ENCODE assay signal across 8 cellular contexts in genomic region chr2:74147729-74148456, GRCh38. TPM values are rescaled to one million over a fixed set of nuclear protein-coding genes. Genes with fewer than 3 reads are reported as not detected.
DNase-seq lines count a peak whose midpoint lies in the region; ATAC-seq lines count a peak whose summit lies in the region.

Gene BOLA3 (minus strand): TSS chr2:74147912. CDS start chr2:74147874, 38 bp downstream.

- peak within 1 kb of the TSS; percentile 94 for H3K9ac ChIP-seq in mesendoderm (ENCODE audit: low read length)

- H3K4me2 ChIP-seq in mesendoderm (ENCODE audit: low read length) = peak within 1 kb of the TSS; percentile 98

- peaks cover 0 to 2% (median 0%) of the 10 kb centered on the region in 8 donors for H3K9me3 Mint-ChIP-seq in CD4-positive, alpha-beta memory T cell
- no peaks in the 10 kb centered on the region for H3K9me3 Mint-ChIP-seq in activated CD8-positive, alpha-beta T cell treated with anti-CD3 and anti-CD28 coated beads, Interleukin-2, amount 10 ng/mL, durations not matched to agents 7 days and 5 days (ENCODE audit: insufficient read depth)
- no peaks in the 10 kb centered on the region for H3K9me3 Mint-ChIP-seq in effector memory CD8-positive, alpha-beta T cell

- H3K79me1 ChIP-seq in mesendoderm (ENCODE audit: low read length) = peaks cover 9% of the 10 kb centered on the region

- POLR2A ChIA-PET in CD4-positive, alpha-beta memory T cell (lab: Charles Lee; ENCODE audit: partially characterized antibody) = interaction anchor here (0.6 to 3.2 kb wide), 10 partner anchors 11 to 322 kb away, joined by 3 to 23 read pairs (median 4); partner anchors contain the start of genes DGUOK, MOB1A, MTHFD2 and STAMBP
- POLR2A ChIA-PET in activated CD8-positive, alpha-beta T cell treated with anti-CD3 and anti-CD28 coated beads, Interleukin-2, amount 10 ng/mL, durations not matched to agents 7 days and 5 days (lab: Charles Lee) = interaction anchor here (0.5 to 6.4 kb wide), 12 partner anchors 11 to 382 kb away, joined by 3 to 47 read pairs (median 3); partner anchors contain the start of genes AUP1, HTRA2, MOB1A and MTHFD2

- no peaks in the 10 kb centered on the region for H3K27me3 Mint-ChIP-seq in CD4-positive, alpha-beta memory T cell
- no peaks in the 10 kb centered on the region for H3K27me3 Mint-ChIP-seq in activated CD8-positive, alpha-beta T cell treated with anti-CD3 and anti-CD28 coated beads, Interleukin-2, amount 10 ng/mL, durations not matched to agents 7 days and 5 days (ENCODE audit: low read depth)
- H3K27me3 Mint-ChIP-seq in effector memory CD8-positive, alpha-beta T cell = no peaks in the 10 kb centered on the region

- peak within 1 kb of the TSS; percentile 59 for H3K27ac ChIP-seq in CD4-positive, alpha-beta memory T cell (ENCODE audit: low read depth, low read length)
- H3K27ac ChIP-seq in mesendoderm (ENCODE audit: low read depth, low read length) = no peak within 1 kb of the TSS

- peak within 1 kb of the TSS; percentile 29 for H3K23ac ChIP-seq in mesendoderm (ENCODE audit: low read length)

- ATAC-seq in GM19351 (IDR thresholded peaks at IDR 0.05; ENCODE audit: unreplicated experiment) (peak; percentile 88), HG03521 (IDR thresholded peaks at IDR 0.05; ENCODE audit: unreplicated experiment) (peak; percentile 95)
- peak; percentile 97 for ATAC-seq in activated CD8-positive, alpha-beta T cell treated with anti-CD3 and anti-CD28 coated beads, Interleukin-2, amount 10 ng/mL, durations not matched to agents 7 days and 5 days
- peak; percentile 95 for ATAC-seq in effector memory CD8-positive, alpha-beta T cell (replicated peaks)

- intact Hi-C loops in CD4-positive, alpha-beta memory T cell (cut with micrococcal nuclease) = loop anchor here (1.0 to 10.0 kb wide), 5 partner anchors 28 to 323 kb away; partner anchors contain the start of genes MOB1A, MTHFD2 and STAMBP

- H3K79me2 ChIP-seq in mesendoderm (ENCODE audit: control insufficient read depth, insufficient read depth, low read length) = peaks cover 5% of the 10 kb centered on the region

- H2BK120ac ChIP-seq in mesendoderm (ENCODE audit: low read depth, low read length) = no peak within 1 kb of the TSS

- H3K36me3 ChIP-seq in CD4-positive, alpha-beta memory T cell (ENCODE audit: insufficient read depth, low read length) = peaks cover 9% of the 10 kb centered on the region
- H3K36me3 ChIP-seq in mesendoderm (ENCODE audit: control insufficient read depth, insufficient read depth, low read length) = no peaks in the 10 kb centered on the region

- peak within 1 kb of the TSS; percentile 69 for H2BK5ac ChIP-seq in mesendoderm (ENCODE audit: low read length)

- no peaks in the 10 kb centered on the region for H3K27me3 ChIP-seq in CD4-positive, alpha-beta memory T cell (ENCODE audit: insufficient read depth, low read length)
- H3K27me3 ChIP-seq in mesendoderm (ENCODE audit: insufficient read depth, low read length, poor library complexity) = no peaks in the 10 kb centered on the region

- H3K56ac ChIP-seq in mesendoderm (ENCODE audit: low read length) = peak within 1 kb of the TSS; percentile 95

- H3K4me1 ChIP-seq in CD4-positive, alpha-beta memory T cell (ENCODE audit: insufficient read depth, low read length) = peaks cover 18% of the 10 kb centered on the region
- H3K4me1 ChIP-seq in mesendoderm (ENCODE audit: control insufficient read depth, low read depth, low read length) = peaks cover 5% of the 10 kb centered on the region

- peak; percentile 72 to 79 (median 72) for DNase-seq in CD4-positive, alpha-beta memory T cell
- DNase-seq in NCI-H774 (lab: John Stamatoyannopoulos, UW) (peak; percentile 82), mesendoderm (peak; percentile 94)
- peak; percentile 88 for DNase-seq in activated CD8-positive, alpha-beta T cell treated with anti-CD3 and anti-CD28 coated beads, Interleukin-2, amount 10 ng/mL, durations not matched to agents 7 days and 5 days
- peak; percentile 71 to 77 (median 75) for DNase-seq in effector memory CD8-positive, alpha-beta T cell
- DNase-seq in stimulated activated CD8-positive, alpha-beta memory T cell treated with anti-CD3 and anti-CD28 coated beads, Interleukin-15, amount 100 ng/mL, for 1 hour (ENCODE audit: low read depth) = peak; percentile 47

- peak within 1 kb of the TSS; percentile 53 for H4K5ac ChIP-seq in mesendoderm (ENCODE audit: low read length)

- H3K4me3 ChIP-seq in CD4-positive, alpha-beta memory T cell (ENCODE audit: low read length in 2 of 2) = peak within 1 kb of the TSS; percentile 58 to 63
- peak within 1 kb of the TSS; percentile 79 for H3K4me3 ChIP-seq in mesendoderm (ENCODE audit: low read length)

- H4K8ac ChIP-seq in mesendoderm (ENCODE audit: low read depth, low read length) = peak within 1 kb of the TSS; percentile 95

- H3K4me3 Mint-ChIP-seq in CD4-positive, alpha-beta memory T cell = no peak within 1 kb of the TSS
- H3K4me3 Mint-ChIP-seq in activated CD8-positive, alpha-beta T cell treated with anti-CD3 and anti-CD28 coated beads, Interleukin-2, amount 10 ng/mL, durations not matched to agents 7 days and 5 days = no peak within 1 kb of the TSS
- no peak within 1 kb of the TSS for H3K4me3 Mint-ChIP-seq in effector memory CD8-positive, alpha-beta T cell

- H3K4me1 Mint-ChIP-seq in CD4-positive, alpha-beta memory T cell = peaks cover 0 to 6% (median 4%) of the 10 kb centered on the region in 4 donors
- H3K4me1 Mint-ChIP-seq in activated CD8-positive, alpha-beta T cell treated with anti-CD3 and anti-CD28 coated beads, Interleukin-2, amount 10 ng/mL, durations not matched to agents 7 days and 5 days (ENCODE audit: low read depth) = peaks cover 9% of the 10 kb centered on the region
- H3K4me1 Mint-ChIP-seq in effector memory CD8-positive, alpha-beta T cell (ENCODE audit: low read depth in 2 of 2) = peaks cover 2 to 4% of the 10 kb centered on the region in 2 donors

- peak within 1 kb of the TSS; percentile 56 for H2AK5ac ChIP-seq in mesendoderm (ENCODE audit: low read length)

- H3K18ac ChIP-seq in mesendoderm (ENCODE audit: low read length) = peak within 1 kb of the TSS; percentile 64

- CTCF ChIA-PET in CD4-positive, alpha-beta memory T cell (lab: Charles Lee; ENCODE audit: partially characterized antibody) = interaction anchor here (0.5 to 9.4 kb wide), 27 partner anchors 8 to 384 kb away, joined by 3 to 114 read pairs (median 3); partner anchors contain the start of genes MOB1A and STAMBP
- CTCF ChIA-PET in activated CD8-positive, alpha-beta T cell treated with anti-CD3 and anti-CD28 coated beads, Interleukin-2, amount 10 ng/mL, durations not matched to agents 7 days and 5 days (lab: Charles Lee) = interaction anchor here (0.6 to 10.3 kb wide), 48 partner anchors 8 to 367 kb away, joined by 3 to 215 read pairs (median 4); partner anchors contain the start of genes MOB1A and STAMBP

- H3K4ac ChIP-seq in mesendoderm (ENCODE audit: low read depth, low read length) = peak within 1 kb of the TSS; percentile 74

- no peaks in the 10 kb centered on the region for H3K9me3 ChIP-seq in CD4-positive, alpha-beta memory T cell (ENCODE audit: control insufficient read depth in 1 of 2, low read length in 2 of 2)

- H3K27ac Mint-ChIP-seq in CD4-positive, alpha-beta memory T cell = no peak within 1 kb of the TSS
- H3K27ac Mint-ChIP-seq in activated CD8-positive, alpha-beta T cell treated with anti-CD3 and anti-CD28 coated beads, Interleukin-2, amount 10 ng/mL, durations not matched to agents 7 days and 5 days = no peak within 1 kb of the TSS
- no peak within 1 kb of the TSS for H3K27ac Mint-ChIP-seq in effector memory CD8-positive, alpha-beta T cell

- H3K36me3 Mint-ChIP-seq in CD4-positive, alpha-beta memory T cell = peaks cover 3 to 20% of the 10 kb centered on the region in 2 donors
- H3K36me3 Mint-ChIP-seq in activated CD8-positive, alpha-beta T cell treated with anti-CD3 and anti-CD28 coated beads, Interleukin-2, amount 10 ng/mL, durations not matched to agents 7 days and 5 days (ENCODE audit: low read depth) = peaks cover 18% of the 10 kb centered on the region
- H3K36me3 Mint-ChIP-seq in effector memory CD8-positive, alpha-beta T cell (ENCODE audit: insufficient read depth) = peaks cover 21% of the 10 kb centered on the region

- no CpG with 5 or more reads among the region's 67 CpGs for WGBS in mesendoderm (ENCODE audit: extremely low coverage, insufficient coverage, low lambda C conversion rate)

- no peak within 1 kb of the TSS for H2BK15ac ChIP-seq in mesendoderm (replicated peaks; ENCODE audit: low read depth)

RNA-seq across cellular contexts. Expression of gene BOLA3, which starts in this region (rescaled TPM):
- 10 to 100 TPM; 16.4 to 19.0 TPM for total RNA-seq in CD4-positive, alpha-beta memory T cell
- 100 to 1,000 TPM in 1 of 2 donors, 10 to 100 TPM in 1; 82.0 to 101 TPM for polyA plus RNA-seq in CD4-positive, alpha-beta memory T cell
- 10 to 100 TPM; 79.7 to 85.4 TPM for total RNA-seq in activated CD8-positive, alpha-beta T cell treated with anti-CD3 and anti-CD28 coated beads, Interleukin-2, amount 10 ng/mL, durations not matched to agents 7 days and 5 days
- polyA plus RNA-seq in mesendoderm (2013, experiment 1 of 2) = 124 TPM
- 123 TPM for polyA plus RNA-seq in mesendoderm (2013, experiment 2 of 2)

Comparison
In these comparisons a context has a peak if more than half of its experiments do, and no peak if none do; other contexts are left out.
1. RNA of gene BOLA3 (total RNA-seq): 79.7 to 85.4 TPM in activated CD8-positive, alpha-beta T cell treated with anti-CD3 and anti-CD28 coated beads, Interleukin-2, amount 10 ng/mL, durations not matched to agents 7 days and 5 days; 16.4 to 19.0 TPM in CD4-positive, alpha-beta memory T cell; every median in the first group is over 4 times any median in the second.
2. Peak in every context shown above with its lines, with median percentiles within 50 percentile points of each other: DNase-seq and ATAC-seq.